Comparison of ENCODE assay signal across 7 cellular contexts in the genomic region with DNA sequence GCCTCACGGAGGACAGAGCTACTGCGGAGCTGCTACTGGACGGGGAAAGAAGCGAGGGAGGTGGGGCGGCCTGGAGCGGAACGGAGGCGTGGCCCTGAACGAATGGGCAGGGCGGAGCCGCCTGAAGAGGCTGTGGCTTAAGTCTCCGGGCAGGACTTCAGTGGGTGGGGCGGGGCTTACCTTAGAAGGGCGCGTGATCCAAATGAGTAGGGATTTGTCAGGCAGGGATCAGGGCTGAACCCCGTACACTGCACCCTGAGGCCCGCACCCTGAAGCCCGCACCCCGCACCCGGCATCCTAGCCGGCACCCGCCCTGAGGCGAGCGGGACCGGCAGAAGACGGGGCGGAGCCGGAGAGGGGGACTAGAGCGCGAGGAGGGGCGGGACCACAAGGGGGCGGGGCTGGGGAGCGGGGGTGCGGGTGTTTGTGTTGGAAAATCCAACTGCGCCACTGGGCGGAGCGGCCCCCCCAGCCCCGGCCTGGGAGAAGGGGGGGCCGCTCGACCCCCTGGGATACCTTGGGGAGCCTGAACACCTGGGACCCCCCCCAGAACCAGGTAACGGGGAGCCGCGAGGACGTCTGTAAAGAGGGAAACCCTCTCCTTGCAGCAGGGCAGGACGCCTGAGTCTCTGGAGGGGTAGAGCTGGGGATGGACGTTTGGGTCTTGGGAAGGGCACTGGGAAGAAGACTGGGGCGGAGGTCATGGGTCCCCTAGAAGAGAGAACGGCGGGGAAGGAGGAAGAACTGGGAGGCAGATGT.
DNase-seq lines count a peak whose midpoint lies in the region; ATAC-seq, FAIRE-seq and TF ChIP-seq lines count a peak whose summit lies in the region.

A gene with protein sequence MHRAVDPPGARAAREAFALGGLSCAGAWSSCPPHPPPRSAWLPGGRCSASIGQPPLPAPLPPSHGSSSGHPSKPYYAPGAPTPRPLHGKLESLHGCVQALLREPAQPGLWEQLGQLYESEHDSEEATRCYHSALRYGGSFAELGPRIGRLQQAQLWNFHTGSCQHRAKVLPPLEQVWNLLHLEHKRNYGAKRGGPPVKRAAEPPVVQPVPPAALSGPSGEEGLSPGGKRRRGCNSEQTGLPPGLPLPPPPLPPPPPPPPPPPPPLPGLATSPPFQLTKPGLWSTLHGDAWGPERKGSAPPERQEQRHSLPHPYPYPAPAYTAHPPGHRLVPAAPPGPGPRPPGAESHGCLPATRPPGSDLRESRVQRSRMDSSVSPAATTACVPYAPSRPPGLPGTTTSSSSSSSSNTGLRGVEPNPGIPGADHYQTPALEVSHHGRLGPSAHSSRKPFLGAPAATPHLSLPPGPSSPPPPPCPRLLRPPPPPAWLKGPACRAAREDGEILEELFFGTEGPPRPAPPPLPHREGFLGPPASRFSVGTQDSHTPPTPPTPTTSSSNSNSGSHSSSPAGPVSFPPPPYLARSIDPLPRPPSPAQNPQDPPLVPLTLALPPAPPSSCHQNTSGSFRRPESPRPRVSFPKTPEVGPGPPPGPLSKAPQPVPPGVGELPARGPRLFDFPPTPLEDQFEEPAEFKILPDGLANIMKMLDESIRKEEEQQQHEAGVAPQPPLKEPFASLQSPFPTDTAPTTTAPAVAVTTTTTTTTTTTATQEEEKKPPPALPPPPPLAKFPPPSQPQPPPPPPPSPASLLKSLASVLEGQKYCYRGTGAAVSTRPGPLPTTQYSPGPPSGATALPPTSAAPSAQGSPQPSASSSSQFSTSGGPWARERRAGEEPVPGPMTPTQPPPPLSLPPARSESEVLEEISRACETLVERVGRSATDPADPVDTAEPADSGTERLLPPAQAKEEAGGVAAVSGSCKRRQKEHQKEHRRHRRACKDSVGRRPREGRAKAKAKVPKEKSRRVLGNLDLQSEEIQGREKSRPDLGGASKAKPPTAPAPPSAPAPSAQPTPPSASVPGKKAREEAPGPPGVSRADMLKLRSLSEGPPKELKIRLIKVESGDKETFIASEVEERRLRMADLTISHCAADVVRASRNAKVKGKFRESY (N-terminal part only) (plus strand): TSS at position 423 of the 759 bp plus-strand sequence. CDS start 11,338 bp downstream, outside the sequence.

- peak within 1 kb of the TSS; percentile 58 to 100 (median 97) for H3K27ac ChIP-seq in skin epidermis

- no peak for DNase-seq in GM18507 (ENCODE audit: extremely low spot score, insufficient read length, low read depth)
- peak; percentile 68 for DNase-seq in NCI-H226
- DNase-seq in activated CD4-positive, CD25-positive, alpha-beta regulatory T cell (lab: John Stamatoyannopoulos, UW) = peak; percentile 77 to 80 (median 78)
- DNase-seq in cardiac fibroblast (ENCODE audit: low read depth in 2 of 2) = peak; percentile 92 to 95
- peak; percentile 92 for DNase-seq in iPS-NIHi7 (ENCODE audit: extremely low spot score)

- peak; percentile 97 for FAIRE-seq in GM18507 (lab: Jason Lieb, UNC)

- no peak for TF ChIP-seq CTCF in cardiac fibroblast (IDR thresholded peaks at IDR 0.05; ENCODE audit: low read depth, low read length)

- peak within 1 kb of the TSS; percentile 74 to 77 for H3K4me3 ChIP-seq in cardiac fibroblast (replicated peaks in 1 of 2; ENCODE audit: low read depth in 2 of 2, low read length in 2 of 2)
- H3K4me3 ChIP-seq in skin epidermis = peak within 1 kb of the TSS; percentile 64 to 83 (median 75)

- ATAC-seq in HG03064 (IDR thresholded peaks at IDR 0.05; ENCODE audit: low read depth, unreplicated experiment) = peak; percentile 44
